ENCODE assay signal across 18 cellular contexts in the genomic region with DNA sequence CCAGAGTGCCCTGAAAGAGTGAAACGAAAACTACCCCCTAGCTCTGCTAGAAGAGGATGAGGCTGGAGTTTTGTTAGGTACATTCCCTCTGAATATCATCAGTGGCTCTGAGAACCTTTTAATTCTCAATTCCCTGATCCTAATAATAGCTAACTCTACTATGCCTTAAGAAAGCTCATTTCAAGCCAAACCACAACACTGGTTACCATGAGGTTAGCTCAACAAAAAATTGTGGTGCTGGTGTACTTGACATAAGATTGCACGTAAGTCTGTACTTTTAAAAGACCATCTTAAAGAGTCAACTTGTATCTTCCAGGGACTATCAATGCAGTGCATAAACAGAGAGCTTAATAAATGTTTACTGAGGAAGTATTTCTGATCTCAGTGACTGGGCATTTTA.
"Had no signal": no experiment of that assay in that cellular context is flagged by ENCODE, and none has a peak within 500 bp of the region (broad histone marks: within the 10 kb centered on the region; RNA-seq: fewer than 3 reads in every experiment).

No MANE protein-coding gene starts in this region.

- H3K36me3 Mint-ChIP-seq: IgD-negative memory B cell had no signal

- DNase-seq: Kasumi-1, MM.1S, NCI-H1436, NCI-H187, NCI-H2029, NCI-H226, NCI-H510A, NCI-H524 treated with DMSO at 0.1 percent for 48 hours, NCI-H774, PC-9, Peyer's patch, SHP77 treated with DMSO at 0.1 percent for 48 hours had no signal

- H3K36me3 ChIP-seq: Peyer's patch, SJCRH30 had no signal

- H2AFZ ChIP-seq: PC-9 had no signal

- H3K9ac ChIP-seq: KMS-11 had no signal

- H3K27ac ChIP-seq: HL-60, KMS-11, PC-9, Peyer's patch, SJCRH30 had no signal

- H3K4me2 ChIP-seq: KMS-11, PC-9 had no signal

- FAIRE-seq: HTR-8/SVneo, K562 had no signal

- H3K9me3 ChIP-seq: Peyer's patch, SJCRH30 had no signal

- H3K4me3 ChIP-seq: K562, PC-9, Peyer's patch, SJCRH30 had no signal

- H3K4me3 Mint-ChIP-seq: IgD-negative memory B cell had no signal

- H3K9me3 Mint-ChIP-seq: IgD-negative memory B cell had no signal

- H3K4me1 Mint-ChIP-seq: IgD-negative memory B cell had no signal

- H3K27ac Mint-ChIP-seq: IgD-negative memory B cell had no signal

- H3K27me3 ChIP-seq: Peyer's patch, SJCRH30 had no signal

- H3K4me1 ChIP-seq: Peyer's patch, SJCRH30 had no signal
